Comparison of ENCODE assay signal across 1 cellular context in the genomic region with DNA sequence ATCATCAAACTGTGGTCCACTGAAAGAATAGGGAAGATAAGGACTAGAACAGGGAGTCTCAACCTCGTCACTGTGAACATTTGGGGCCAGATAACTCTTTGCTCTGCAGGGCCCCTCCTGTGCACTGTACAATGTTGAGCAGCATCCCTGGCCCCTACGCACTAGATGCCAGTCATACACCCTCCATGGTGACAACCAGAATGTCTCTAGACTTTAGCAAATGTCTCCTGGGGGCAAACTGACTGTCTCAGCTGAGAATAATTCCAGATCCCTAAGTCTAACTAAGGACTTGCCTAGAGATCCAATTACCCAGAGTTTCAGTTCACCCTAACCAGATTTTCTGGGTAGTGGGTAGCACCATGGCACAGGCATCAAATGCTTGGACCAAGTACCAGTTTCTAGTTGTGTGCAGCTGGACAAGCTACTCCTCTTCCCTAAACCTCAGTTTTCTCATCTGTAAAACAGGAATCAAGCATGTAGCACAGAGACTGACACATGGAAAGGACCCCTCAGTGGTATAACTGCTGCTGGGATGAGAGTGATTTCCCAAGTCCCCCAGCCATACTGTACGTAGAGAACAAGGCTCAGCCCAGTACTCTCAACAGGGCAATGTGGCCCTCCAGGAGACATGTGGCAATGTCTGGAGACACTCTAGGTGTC.
A peak's percentile ranks its signal among the peaks of the same experiment; 100 is the strongest.
TF ChIP-seq lines count a peak whose summit lies in the region.

No MANE protein-coding gene starts in this region.

TF ChIP-seq in HepG2, 621 proteins besides CTCF, POLR2A, EP300 and RAD21 (continued from another document):
- TF ChIP-seq ZMYM3 (CRISPR knock-in tag; IDR thresholded peaks at IDR 0.05) (peak; percentile 62), HOXA3 (CRISPR knock-in tag; IDR thresholded peaks at IDR 0.05) (0 out of 2 replicates have a peak, but pooled peaks have one; percentile 9), NR2F1 (CRISPR knock-in tag; IDR thresholded peaks at IDR 0.05) (0 out of 4 replicates have a peak, but pooled peaks of 1 of the 2 experiments have one; percentile 2), MXD4 (CRISPR knock-in tag; IDR thresholded peaks at IDR 0.05) (peak; percentile 6; the same call in 1 of the 2 replicates), NFE2L1 (CRISPR knock-in tag; IDR thresholded peaks at IDR 0.05; ENCODE audit: borderline replicate concordance) (no peak), THYN1 (CRISPR knock-in tag; IDR thresholded peaks at IDR 0.05; ENCODE audit: borderline replicate concordance, low read depth) (no peak), ISL2 (CRISPR knock-in tag; IDR thresholded peaks at IDR 0.05) (0 out of 2 replicates have a peak, but pooled peaks have one; percentile 3), ASH2L (IDR thresholded peaks at IDR 0.05; ENCODE audit: insufficient read length, low read depth, low read length) (peak; percentile 27), ZNF777 (CRISPR knock-in tag; IDR thresholded peaks at IDR 0.05) (no peak), TOPORS (CRISPR knock-in tag; IDR thresholded peaks at IDR 0.05) (no peak), HNF4G (IDR thresholded peaks at IDR 0.05; ENCODE audit: borderline replicate concordance, low read depth, low read length) (peak; percentile 9; the same call in 1 of the 2 replicates), HNF4G (CRISPR knock-in tag; IDR thresholded peaks at IDR 0.05; ENCODE audit: borderline replicate concordance, low read depth) (no peak), ZNF207 (IDR thresholded peaks at IDR 0.05; ENCODE audit: borderline replicate concordance) (no peak), ZKSCAN1 (IDR thresholded peaks at IDR 0.05; ENCODE audit: low read length) (no peak), EHMT2 (IDR thresholded peaks at IDR 0.05; ENCODE audit: borderline replicate concordance, low read depth, low read length) (0 out of 2 replicates have a peak, but pooled peaks have one; percentile 24), REPIN1 (CRISPR knock-in tag; IDR thresholded peaks at IDR 0.05; ENCODE audit: borderline replicate concordance, low read depth) (0 out of 2 replicates have a peak, but pooled peaks have one; percentile 27), MEIS2 (CRISPR knock-in tag; IDR thresholded peaks at IDR 0.05) (0 out of 2 replicates have a peak, but pooled peaks have one; percentile 12), KMT2B (CRISPR knock-in tag; IDR thresholded peaks at IDR 0.05) (0 out of 2 replicates have a peak, but pooled peaks have one; percentile 6), KDM5B (CRISPR knock-in tag; IDR thresholded peaks at IDR 0.05; ENCODE audit: borderline replicate concordance) (peak; percentile 26; the same call in 1 of the 2 replicates), SIX1 (CRISPR knock-in tag; IDR thresholded peaks at IDR 0.05; ENCODE audit: borderline replicate concordance) (0 out of 2 replicates have a peak, but pooled peaks have one; percentile 4), SSRP1 (CRISPR knock-in tag; IDR thresholded peaks at IDR 0.05) (peak; percentile 48; the same call in 1 of the 2 replicates), ZNF629 (CRISPR knock-in tag; conservative IDR thresholded peaks at IDR 0.05) (peak; percentile 82), TARDBP (CRISPR knock-in tag; IDR thresholded peaks at IDR 0.05) (peak; percentile 29; the same call in 1 of the 2 replicates), KMT2A (CRISPR knock-in tag; IDR thresholded peaks at IDR 0.05) (peak; percentile 54; the same call in 1 of the 2 replicates)
- TF ChIP-seq, protein P1, sequence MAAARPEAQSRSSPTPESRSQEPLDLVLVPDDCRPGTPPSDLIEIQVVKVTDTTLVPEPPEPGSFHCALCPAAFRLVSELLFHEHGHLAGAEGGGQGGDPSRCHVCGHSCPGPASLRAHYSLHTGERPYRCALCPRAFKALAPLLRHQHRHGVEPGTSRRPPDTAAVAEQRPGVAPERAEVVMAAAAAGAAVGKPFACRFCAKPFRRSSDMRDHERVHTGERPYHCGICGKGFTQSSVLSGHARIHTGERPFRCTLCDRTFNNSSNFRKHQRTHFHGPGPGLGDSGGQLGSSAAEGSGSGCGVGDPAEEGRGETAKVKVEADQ (CRISPR knock-in tag; IDR thresholded peaks at IDR 0.05; ENCODE audit: borderline replicate concordance), result 0 out of 2 replicates have a peak, but pooled peaks have one; percentile 26
- TF ChIP-seq, protein P2, sequence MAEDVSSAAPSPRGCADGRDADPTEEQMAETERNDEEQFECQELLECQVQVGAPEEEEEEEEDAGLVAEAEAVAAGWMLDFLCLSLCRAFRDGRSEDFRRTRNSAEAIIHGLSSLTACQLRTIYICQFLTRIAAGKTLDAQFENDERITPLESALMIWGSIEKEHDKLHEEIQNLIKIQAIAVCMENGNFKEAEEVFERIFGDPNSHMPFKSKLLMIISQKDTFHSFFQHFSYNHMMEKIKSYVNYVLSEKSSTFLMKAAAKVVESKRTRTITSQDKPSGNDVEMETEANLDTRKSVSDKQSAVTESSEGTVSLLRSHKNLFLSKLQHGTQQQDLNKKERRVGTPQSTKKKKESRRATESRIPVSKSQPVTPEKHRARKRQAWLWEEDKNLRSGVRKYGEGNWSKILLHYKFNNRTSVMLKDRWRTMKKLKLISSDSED (CRISPR knock-in tag; IDR thresholded peaks at IDR 0.05), result peak; percentile 35; the same call in 1 of the 2 replicates
- TF ChIP-seq, protein P3, sequence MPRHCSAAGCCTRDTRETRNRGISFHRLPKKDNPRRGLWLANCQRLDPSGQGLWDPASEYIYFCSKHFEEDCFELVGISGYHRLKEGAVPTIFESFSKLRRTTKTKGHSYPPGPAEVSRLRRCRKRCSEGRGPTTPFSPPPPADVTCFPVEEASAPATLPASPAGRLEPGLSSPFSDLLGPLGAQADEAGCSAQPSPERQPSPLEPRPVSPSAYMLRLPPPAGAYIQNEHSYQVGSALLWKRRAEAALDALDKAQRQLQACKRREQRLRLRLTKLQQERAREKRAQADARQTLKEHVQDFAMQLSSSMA (CRISPR knock-in tag; IDR thresholded peaks at IDR 0.05), result 0 out of 2 replicates have a peak, but pooled peaks have one; percentile 20
- TF ChIP-seq, protein P4, sequence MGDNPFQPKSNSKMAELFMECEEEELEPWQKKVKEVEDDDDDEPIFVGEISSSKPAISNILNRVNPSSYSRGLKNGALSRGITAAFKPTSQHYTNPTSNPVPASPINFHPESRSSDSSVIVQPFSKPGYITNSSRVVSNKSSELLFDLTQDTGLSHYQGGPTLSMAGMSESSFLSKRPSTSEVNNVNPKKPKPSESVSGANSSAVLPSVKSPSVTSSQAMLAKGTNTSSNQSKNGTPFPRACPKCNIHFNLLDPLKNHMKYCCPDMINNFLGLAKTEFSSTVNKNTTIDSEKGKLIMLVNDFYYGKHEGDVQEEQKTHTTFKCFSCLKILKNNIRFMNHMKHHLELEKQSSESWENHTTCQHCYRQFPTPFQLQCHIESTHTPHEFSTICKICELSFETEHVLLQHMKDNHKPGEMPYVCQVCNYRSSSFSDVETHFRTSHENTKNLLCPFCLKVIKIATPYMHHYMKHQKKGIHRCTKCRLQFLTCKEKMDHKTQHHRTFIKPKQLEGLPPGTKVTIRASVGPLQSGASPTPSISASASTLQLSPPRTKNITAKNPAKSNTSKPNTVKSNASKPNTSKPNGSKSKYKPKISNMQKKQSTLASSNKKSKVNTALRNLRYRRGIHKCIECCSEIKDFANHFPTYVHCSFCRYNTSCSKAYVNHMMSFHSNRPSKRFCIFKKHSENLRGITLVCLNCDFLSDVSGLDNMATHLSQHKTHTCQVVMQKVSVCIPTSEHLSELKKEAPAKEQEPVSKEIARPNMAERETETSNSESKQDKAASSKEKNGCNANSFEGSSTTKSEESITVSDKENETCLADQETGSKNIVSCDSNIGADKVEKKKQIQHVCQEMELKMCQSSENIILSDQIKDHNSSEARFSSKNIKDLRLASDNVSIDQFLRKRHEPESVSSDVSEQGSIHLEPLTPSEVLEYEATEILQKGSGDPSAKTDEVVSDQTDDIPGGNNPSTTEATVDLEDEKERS (CRISPR knock-in tag; IDR thresholded peaks at IDR 0.05), result no peak
- TF ChIP-seq, protein P5, sequence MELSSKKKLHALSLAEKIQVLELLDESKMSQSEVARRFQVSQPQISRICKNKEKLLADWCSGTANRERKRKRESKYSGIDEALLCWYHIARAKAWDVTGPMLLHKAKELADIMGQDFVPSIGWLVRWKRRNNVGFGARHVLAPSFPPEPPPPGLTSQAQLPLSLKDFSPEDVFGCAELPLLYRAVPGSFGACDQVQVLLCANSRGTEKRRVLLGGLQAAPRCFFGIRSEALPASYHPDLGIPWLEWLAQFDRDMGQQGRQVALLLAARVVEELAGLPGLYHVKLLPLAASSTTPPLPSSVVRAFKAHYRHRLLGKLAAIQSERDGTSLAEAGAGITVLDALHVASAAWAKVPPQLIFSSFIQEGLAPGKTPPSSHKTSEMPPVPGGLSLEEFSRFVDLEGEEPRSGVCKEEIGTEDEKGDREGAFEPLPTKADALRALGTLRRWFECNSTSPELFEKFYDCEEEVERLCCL (CRISPR knock-in tag; IDR thresholded peaks at IDR 0.05; ENCODE audit: borderline replicate concordance), result no peak
- TF ChIP-seq, protein P6, sequence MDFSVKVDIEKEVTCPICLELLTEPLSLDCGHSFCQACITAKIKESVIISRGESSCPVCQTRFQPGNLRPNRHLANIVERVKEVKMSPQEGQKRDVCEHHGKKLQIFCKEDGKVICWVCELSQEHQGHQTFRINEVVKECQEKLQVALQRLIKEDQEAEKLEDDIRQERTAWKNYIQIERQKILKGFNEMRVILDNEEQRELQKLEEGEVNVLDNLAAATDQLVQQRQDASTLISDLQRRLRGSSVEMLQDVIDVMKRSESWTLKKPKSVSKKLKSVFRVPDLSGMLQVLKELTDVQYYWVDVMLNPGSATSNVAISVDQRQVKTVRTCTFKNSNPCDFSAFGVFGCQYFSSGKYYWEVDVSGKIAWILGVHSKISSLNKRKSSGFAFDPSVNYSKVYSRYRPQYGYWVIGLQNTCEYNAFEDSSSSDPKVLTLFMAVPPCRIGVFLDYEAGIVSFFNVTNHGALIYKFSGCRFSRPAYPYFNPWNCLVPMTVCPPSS (IDR thresholded peaks at IDR 0.05), result no peak
- TF ChIP-seq, protein P7, sequence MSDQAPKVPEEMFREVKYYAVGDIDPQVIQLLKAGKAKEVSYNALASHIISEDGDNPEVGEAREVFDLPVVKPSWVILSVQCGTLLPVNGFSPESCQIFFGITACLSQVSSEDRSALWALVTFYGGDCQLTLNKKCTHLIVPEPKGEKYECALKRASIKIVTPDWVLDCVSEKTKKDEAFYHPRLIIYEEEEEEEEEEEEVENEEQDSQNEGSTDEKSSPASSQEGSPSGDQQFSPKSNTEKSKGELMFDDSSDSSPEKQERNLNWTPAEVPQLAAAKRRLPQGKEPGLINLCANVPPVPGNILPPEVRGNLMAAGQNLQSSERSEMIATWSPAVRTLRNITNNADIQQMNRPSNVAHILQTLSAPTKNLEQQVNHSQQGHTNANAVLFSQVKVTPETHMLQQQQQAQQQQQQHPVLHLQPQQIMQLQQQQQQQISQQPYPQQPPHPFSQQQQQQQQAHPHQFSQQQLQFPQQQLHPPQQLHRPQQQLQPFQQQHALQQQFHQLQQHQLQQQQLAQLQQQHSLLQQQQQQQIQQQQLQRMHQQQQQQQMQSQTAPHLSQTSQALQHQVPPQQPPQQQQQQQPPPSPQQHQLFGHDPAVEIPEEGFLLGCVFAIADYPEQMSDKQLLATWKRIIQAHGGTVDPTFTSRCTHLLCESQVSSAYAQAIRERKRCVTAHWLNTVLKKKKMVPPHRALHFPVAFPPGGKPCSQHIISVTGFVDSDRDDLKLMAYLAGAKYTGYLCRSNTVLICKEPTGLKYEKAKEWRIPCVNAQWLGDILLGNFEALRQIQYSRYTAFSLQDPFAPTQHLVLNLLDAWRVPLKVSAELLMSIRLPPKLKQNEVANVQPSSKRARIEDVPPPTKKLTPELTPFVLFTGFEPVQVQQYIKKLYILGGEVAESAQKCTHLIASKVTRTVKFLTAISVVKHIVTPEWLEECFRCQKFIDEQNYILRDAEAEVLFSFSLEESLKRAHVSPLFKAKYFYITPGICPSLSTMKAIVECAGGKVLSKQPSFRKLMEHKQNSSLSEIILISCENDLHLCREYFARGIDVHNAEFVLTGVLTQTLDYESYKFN (CRISPR knock-in tag; conservative IDR thresholded peaks at IDR 0.05), result peak; percentile 69
- TF ChIP-seq, protein P8, sequence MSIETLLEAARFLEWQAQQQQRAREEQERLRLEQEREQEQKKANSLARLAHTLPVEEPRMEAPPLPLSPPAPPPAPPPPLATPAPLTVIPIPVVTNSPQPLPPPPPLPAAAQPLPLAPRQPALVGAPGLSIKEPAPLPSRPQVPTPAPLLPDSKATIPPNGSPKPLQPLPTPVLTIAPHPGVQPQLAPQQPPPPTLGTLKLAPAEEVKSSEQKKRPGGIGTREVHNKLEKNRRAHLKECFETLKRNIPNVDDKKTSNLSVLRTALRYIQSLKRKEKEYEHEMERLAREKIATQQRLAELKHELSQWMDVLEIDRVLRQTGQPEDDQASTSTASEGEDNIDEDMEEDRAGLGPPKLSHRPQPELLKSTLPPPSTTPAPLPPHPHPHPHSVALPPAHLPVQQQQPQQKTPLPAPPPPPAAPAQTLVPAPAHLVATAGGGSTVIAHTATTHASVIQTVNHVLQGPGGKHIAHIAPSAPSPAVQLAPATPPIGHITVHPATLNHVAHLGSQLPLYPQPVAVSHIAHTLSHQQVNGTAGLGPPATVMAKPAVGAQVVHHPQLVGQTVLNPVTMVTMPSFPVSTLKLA (IDR thresholded peaks at IDR 0.05), result peak; percentile 68
TF ChIP-seq in HepG2: peak in this region for 25.
